Comparison of ENCODE assay signal across 8 cellular contexts in genomic region chr12:62601765-62602444, GRCh38.
DNase-seq lines count a peak whose midpoint lies in the region; ATAC-seq and TF ChIP-seq lines count a peak whose summit lies in the region.

No MANE protein-coding gene starts in this region.

- TF ChIP-seq CTCF in AG04449 (IDR thresholded peaks at IDR 0.05; ENCODE audit: insufficient read depth, low read length, missing control alignments) (no peak), HFFc6 (IDR thresholded peaks at IDR 0.05) (no peak), brain microvascular endothelial cell (IDR thresholded peaks at IDR 0.05; ENCODE audit: low read depth, low read length, missing control alignments) (no peak)

- no peaks in the 10 kb centered on the region for H3K9me3 ChIP-seq in muscle layer of colon (ENCODE audit: low read length)

- H3K4me3 Mint-ChIP-seq in HFFc6, result peak overlapping the region; percentile 97

- no peak for DNase-seq in AG04449 (ENCODE audit: low read depth, low spot score)
- DNase-seq in HFFc6, result no peak
- DNase-seq in brain microvascular endothelial cell, result no peak
- DNase-seq in NCI-H1694 treated with DMSO at 0.1 percent for 48 hours (lab: John Stamatoyannopoulos, UW), result no peak
- DNase-seq in AG08395 (ENCODE audit: low spot score), result no peak
- DNase-seq in activated CD4-positive, alpha-beta T cell treated with anti-CD3 and anti-CD28 coated beads for 4 hours, result no peak

- in situ Hi-C loops in brain microvascular endothelial cell (cut with HindIII; ENCODE audit: low pct_ligation_motif_present, low sequenced_read_pairs), result no loop called here

- H3K4me1 ChIP-seq in muscle layer of colon (ENCODE audit: insufficient read depth, low read length), result peaks cover 24% of the 10 kb centered on the region

- H3K27ac ChIP-seq in brain microvascular endothelial cell (peak overlapping the region; percentile 98), muscle layer of colon (ENCODE audit: low read depth, low read length) (peak overlapping the region; percentile 100)

- POLR2A ChIA-PET in AG04449 (lab: Yijun Ruan, JAX), result interaction anchor here (1.2 to 2.7 kb wide), 3 partner anchors 15 to 193 kb away, joined by 4 to 19 read pairs (median 17); no protein-coding TSS in a partner anchor

- H3K36me3 Mint-ChIP-seq in HFFc6 (ENCODE audit: low read depth), result peaks cover 26% of the 10 kb centered on the region

- H3K27ac Mint-ChIP-seq in HFFc6, result peak overlapping the region; percentile 99

- H3K36me3 ChIP-seq in brain microvascular endothelial cell (replicated peaks), result no peaks in the 10 kb centered on the region
- no peaks in the 10 kb centered on the region for H3K36me3 ChIP-seq in muscle layer of colon (ENCODE audit: insufficient read depth, low read length)

- no peaks in the 10 kb centered on the region for H3K9me3 Mint-ChIP-seq in HFFc6

- CTCF ChIA-PET in AG04449 (lab: Yijun Ruan, JAX), result interaction anchor here (1.1 to 2.8 kb wide), 4 partner anchors 9 to 194 kb away, joined by 3 to 41 read pairs (median 7); no protein-coding TSS in a partner anchor

- H3K4me3 ChIP-seq in AG04449 (ENCODE audit: low read depth, low read length) (peak overlapping the region; percentile 90), brain microvascular endothelial cell (ENCODE audit: low read depth, low read length) (peak overlapping the region; percentile 90), muscle layer of colon (ENCODE audit: low read depth in 1 of 2, low read length in 2 of 2) (peak overlapping the region; percentile 77 to 92)

- H3K27me3 Mint-ChIP-seq in HFFc6 (ENCODE audit: insufficient read depth), result peaks cover 4% of the 10 kb centered on the region; the same call in 1 of the 2 replicates

- peak overlapping the region; percentile 94 for H3K9ac ChIP-seq in muscle layer of colon (ENCODE audit: low read length)

- H3K4me1 Mint-ChIP-seq in HFFc6 (ENCODE audit: low read depth), result peaks cover 60% of the 10 kb centered on the region

- no peaks in the 10 kb centered on the region for H3K27me3 ChIP-seq in brain microvascular endothelial cell (replicated peaks)
- no peaks in the 10 kb centered on the region for H3K27me3 ChIP-seq in muscle layer of colon (ENCODE audit: control insufficient read depth in 1 of 2, insufficient read depth in 2 of 2, low read length in 2 of 2)

- no peak for ATAC-seq in GM18511 (IDR thresholded peaks at IDR 0.05; ENCODE audit: unreplicated experiment)
